ENCODE assay signal across 9 cellular contexts in genomic region chr20:25237610-25238318, GRCh38. TPM values are rescaled to one million over a fixed set of nuclear protein-coding genes. Genes with fewer than 3 reads are reported as not detected.
DNase-seq lines count a peak whose midpoint lies in the region; ATAC-seq and TF ChIP-seq lines count a peak whose summit lies in the region.
"Had no signal": no experiment of that assay in that cellular context is flagged by ENCODE, and none has a peak within 500 bp of the region (broad histone marks: within the 10 kb centered on the region; RNA-seq: fewer than 3 reads in every experiment).

No MANE protein-coding gene starts in this region.

- peak overlapping the region; percentile 93 for H3K27ac ChIP-seq in osteoblast (ENCODE audit: low read depth, low read length)
- no peak overlapping the region for H3K27ac ChIP-seq in endodermal cell (ENCODE audit: low read depth, low read length)

- DNase-seq in GM04503 (ENCODE audit: low read depth) (peak; percentile 100), HT-29 (ENCODE audit: low spot score) (peak; percentile 82), epithelial cell of proximal tubule (ENCODE audit: low read depth) (peak; percentile 91), osteoblast (ENCODE audit: insufficient read length, low spot score, missing footprints) (peak; percentile 96), endodermal cell (no peak), NCI-H526 (lab: John Stamatoyannopoulos, UW) (no peak)
- peak; percentile 38 to 49 for DNase-seq in activated CD4-positive, alpha-beta T cell treated with anti-CD3 and anti-CD28 coated beads for 4 hours

- no peak for ATAC-seq in HG03025 (IDR thresholded peaks at IDR 0.05; ENCODE audit: low FRiP score, unreplicated experiment)

- H3K9ac ChIP-seq in endodermal cell (ENCODE audit: extremely low read depth, low read length, poor library complexity, severe bottlenecking) = no peak overlapping the region

- no peak overlapping the region for H3K27ac Mint-ChIP-seq in endodermal cell

- H3K79me2 ChIP-seq in osteoblast (ENCODE audit: insufficient read depth, low read length) = no peaks in the 10 kb centered on the region

- no peak for TF ChIP-seq CTCF in epithelial cell of proximal tubule (conservative IDR thresholded peaks at IDR 0.05; ENCODE audit: low read depth, low read length)
- no peak for TF ChIP-seq CTCF in osteoblast (IDR thresholded peaks at IDR 0.05; ENCODE audit: extremely low read depth, low read depth, low read length)
- no peak for TF ChIP-seq CTCF in endodermal cell (conservative IDR thresholded peaks at IDR 0.05)

- peaks cover 49% of the 10 kb centered on the region for H3K4me1 Mint-ChIP-seq in endodermal cell

- H3K4me3 ChIP-seq in epithelial cell of proximal tubule (ENCODE audit: low read depth, low read length) = no peak overlapping the region
- H3K4me3 ChIP-seq in osteoblast (ENCODE audit: insufficient read depth, low read length) = peak overlapping the region; percentile 3
- H3K4me3 ChIP-seq in endodermal cell (ENCODE audit: low read length) = no peak overlapping the region
- H3K4me3 ChIP-seq: Peyer's patch had no signal

- H3K9me3 ChIP-seq in osteoblast (ENCODE audit: low read depth, low read length) (no peaks in the 10 kb centered on the region), endodermal cell (ENCODE audit: control insufficient read depth, low read length) (no peaks in the 10 kb centered on the region)
- H3K9me3 ChIP-seq: Peyer's patch had no signal

- H4K20me1 ChIP-seq in osteoblast (ENCODE audit: insufficient read depth, low read length) = no peaks in the 10 kb centered on the region

- no peaks in the 10 kb centered on the region for H3K9me3 Mint-ChIP-seq in endodermal cell

- H3K36me3 ChIP-seq in osteoblast (ENCODE audit: insufficient read depth, low read length) (no peaks in the 10 kb centered on the region), endodermal cell (ENCODE audit: control insufficient read depth, insufficient read depth, low read length) (no peaks in the 10 kb centered on the region)
- H3K36me3 ChIP-seq: Peyer's patch had no signal

- H3K27me3 Mint-ChIP-seq in endodermal cell (ENCODE audit: insufficient read depth) = peaks cover 5% of the 10 kb centered on the region

- peaks cover 35% of the 10 kb centered on the region for H3K4me1 ChIP-seq in osteoblast (ENCODE audit: insufficient read depth, low read length)
- H3K4me1 ChIP-seq in endodermal cell (ENCODE audit: control insufficient read depth, insufficient read depth, low read length) = peaks cover 8% of the 10 kb centered on the region

- no peak overlapping the region for H3K4me3 Mint-ChIP-seq in endodermal cell

- no peaks in the 10 kb centered on the region for H3K27me3 ChIP-seq in osteoblast (ENCODE audit: insufficient read depth, low read length)
- no peaks in the 10 kb centered on the region for H3K27me3 ChIP-seq in endodermal cell (ENCODE audit: control insufficient read depth, insufficient read depth, low read length, poor library complexity, severe bottlenecking)
- H3K27me3 ChIP-seq: Peyer's patch had no signal

- WGBS in endodermal cell (ENCODE audit: insufficient coverage in 1 of 2, insufficient read length in 1 of 2), 2 experiments = 73 to 87% methylated on average over 3 to 10 of the region's 10 CpGs

- H3K36me3 Mint-ChIP-seq in endodermal cell (ENCODE audit: low read depth) = no peaks in the 10 kb centered on the region

- no peak overlapping the region for H2AFZ ChIP-seq in osteoblast (ENCODE audit: low read length)

- H3K4me2 ChIP-seq in osteoblast (ENCODE audit: insufficient read depth, low read length) = peak overlapping the region; percentile 49

RNA-seq across cellular contexts. Expression of gene PYGB, which starts 10.1 kb away (rescaled TPM):
- total RNA-seq in HT-29 (2014; rRNA removed; shearing (Covaris generic)) = 629 and 663 TPM in 2 replicates
- total RNA-seq in epithelial cell of proximal tubule = 145 and 241 TPM in 2 replicates
- 191 and 194 TPM in 2 replicates for total RNA-seq in osteoblast
- total RNA-seq in endodermal cell = 10 to 100 TPM; 59.3 to 66.8 TPM
- polyA plus RNA-seq in endodermal cell (2013, experiment 1 of 2) = 48.4 TPM
- polyA plus RNA-seq in endodermal cell (2013, experiment 2 of 2) = 48.7 TPM

RNA-seq across cellular contexts. Expression of gene ENTPD6, which starts 42.3 kb away (rescaled TPM):
- 206 and 211 TPM in 2 replicates for total RNA-seq in HT-29 (2014; rRNA removed; shearing (Covaris generic))
- total RNA-seq in epithelial cell of proximal tubule (76.5 and 103 TPM in 2 replicates), osteoblast (50.7 and 55.1 TPM in 2 replicates), endodermal cell (10 to 100 TPM; 77.1 to 93.6 TPM)
- polyA plus RNA-seq in endodermal cell (2013, experiment 1 of 2) = 49.8 TPM
- polyA plus RNA-seq in endodermal cell (2013, experiment 2 of 2) = 44.7 TPM

Comparison
In these comparisons a context has a peak if more than half of its experiments do, and no peak if none do; other contexts are left out.
1. DNase-seq: peak in GM04503 (single experiment), HT-29 (single experiment), activated CD4-positive, alpha-beta T cell treated with anti-CD3 and anti-CD28 coated beads for 4 hours (2 of 2), epithelial cell of proximal tubule (single experiment) and osteoblast (single experiment); none in endodermal cell (single experiment) and NCI-H526 (0 of 2).